Comparison of ENCODE assay signal across 26 cellular contexts in genomic region chr13:66266348-66266747, GRCh38.
"Had no signal": no experiment of that assay in that cellular context is flagged by ENCODE, and none has a peak within 500 bp of the region (broad histone marks: within the 10 kb centered on the region; RNA-seq: fewer than 3 reads in every experiment).

No MANE protein-coding gene starts in this region.

- H3K4me1 ChIP-seq: colonic mucosa, esophagus muscularis mucosa, esophagus squamous epithelium, foreskin keratinocyte, gastrocnemius medialis, gastroesophageal sphincter, heart left ventricle, heart right ventricle had no signal

- DNase-seq: colonic mucosa; cortex of kidney; dermis blood vessel endothelial cell; dorsolateral prefrontal cortex; effector CD4-positive, alpha-beta T cell; effector CD8-positive, alpha-beta T cell; effector memory CD4-positive, alpha-beta T cell; effector memory CD8-positive, alpha-beta T cell; endodermal cell; erythroblast; esophagus squamous epithelium; foreskin melanocyte; gastrocnemius medialis; glutamatergic neuron; head of caudate nucleus; heart left ventricle; heart right ventricle had no signal

- H3K27me3 ChIP-seq: colonic mucosa, dorsolateral prefrontal cortex, esophagus muscularis mucosa, esophagus squamous epithelium, foreskin keratinocyte, gastrocnemius medialis, gastroesophageal sphincter, heart left ventricle, heart right ventricle had no signal

- H3K4me3 ChIP-seq: colonic mucosa, coronary artery, esophagus muscularis mucosa, esophagus squamous epithelium, gastrocnemius medialis, gastroesophageal sphincter, heart left ventricle, heart right ventricle had no signal

- FAIRE-seq: colon, endometrium, endothelial cell of umbilical vein had no signal

- H3K36me3 ChIP-seq: colonic mucosa, esophagus muscularis mucosa, esophagus squamous epithelium, gastrocnemius medialis, gastroesophageal sphincter, heart left ventricle, heart right ventricle had no signal

- ATAC-seq: effector memory CD8-positive, alpha-beta T cell; esophagus mucosa; foreskin keratinocyte; gastrocnemius medialis; gastroesophageal sphincter; heart left ventricle; heart right ventricle had no signal

- H3K27ac ChIP-seq: colonic mucosa, coronary artery, dorsolateral prefrontal cortex, epithelial cell of prostate, esophagus muscularis mucosa, esophagus squamous epithelium, foreskin keratinocyte, gastrocnemius medialis, gastroesophageal sphincter, heart left ventricle, heart right ventricle had no signal

- H3K9me3 ChIP-seq: colonic mucosa, esophagus muscularis mucosa, esophagus squamous epithelium, gastrocnemius medialis, gastroesophageal sphincter, heart right ventricle had no signal
